2 cellular contexts compared by ENCODE assay signal in the genomic region with DNA sequence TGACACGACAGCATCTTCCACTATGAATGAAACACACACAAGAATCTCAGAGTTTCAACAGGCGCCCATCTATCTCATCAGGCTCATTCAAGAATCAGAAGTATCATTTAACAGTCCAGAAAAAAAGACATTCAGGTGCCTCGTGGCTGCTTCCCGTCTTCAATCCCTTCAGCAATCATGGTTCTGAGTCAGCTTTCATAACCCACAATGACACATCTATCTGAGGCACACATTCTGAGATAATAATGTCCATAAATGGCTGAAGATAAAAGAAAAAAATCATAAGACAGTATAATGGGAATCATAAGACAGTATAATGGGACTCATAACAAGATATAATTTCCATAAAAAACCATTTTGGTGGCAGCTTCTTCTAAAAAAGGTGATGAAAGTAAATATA.
TF ChIP-seq lines count a peak whose summit lies in the region.

No MANE protein-coding gene starts in this region.

TF ChIP-seq in IMR-90, 13 proteins besides CTCF, POLR2A, EP300 and RAD21:
- TF ChIP-seq CEBPB (IDR thresholded peaks at IDR 0.05; ENCODE audit: low read depth, low read length): peak; percentile 51; the same call in 1 of the 2 replicates
- TF ChIP-seq MAFK (IDR thresholded peaks at IDR 0.05; ENCODE audit: low read depth, low read length): peak; percentile 29; the same call in 1 of the 2 replicates
- TF ChIP-seq RFX5 (IDR thresholded peaks at IDR 0.05; ENCODE audit: low read depth, low read length): no peak
- TF ChIP-seq BHLHE40 (IDR thresholded peaks at IDR 0.05; ENCODE audit: low read depth, low read length): 0 out of 2 replicates have a peak, but pooled peaks have one; percentile 19
- peak; percentile 49; the same call in 1 of the 2 replicates for TF ChIP-seq FOS (IDR thresholded peaks at IDR 0.05; ENCODE audit: low read depth, low read length)

TF ChIP-seq in GM12878, 131 proteins besides CTCF, POLR2A, EP300 and RAD21:
- no peak for TF ChIP-seq ZZZ3 (IDR thresholded peaks at IDR 0.05; ENCODE audit: control insufficient read depth, insufficient read length, low read depth)
- TF ChIP-seq YBX1 (IDR thresholded peaks at IDR 0.05): no peak
- 0 out of 2 replicates have a peak, but pooled peaks have one; percentile 22 for TF ChIP-seq NFIC (IDR thresholded peaks at IDR 0.05; ENCODE audit: low read depth, low read length)
- no peak for TF ChIP-seq BRCA1 (IDR thresholded peaks at IDR 0.05; ENCODE audit: low read depth, low read length)
- no peak for TF ChIP-seq CHD4 (IDR thresholded peaks at IDR 0.05)
- TF ChIP-seq STAT1 (conservative IDR thresholded peaks at IDR 0.05): no peak
